Comparison of ENCODE assay signal across 10 cellular contexts in the genomic region with DNA sequence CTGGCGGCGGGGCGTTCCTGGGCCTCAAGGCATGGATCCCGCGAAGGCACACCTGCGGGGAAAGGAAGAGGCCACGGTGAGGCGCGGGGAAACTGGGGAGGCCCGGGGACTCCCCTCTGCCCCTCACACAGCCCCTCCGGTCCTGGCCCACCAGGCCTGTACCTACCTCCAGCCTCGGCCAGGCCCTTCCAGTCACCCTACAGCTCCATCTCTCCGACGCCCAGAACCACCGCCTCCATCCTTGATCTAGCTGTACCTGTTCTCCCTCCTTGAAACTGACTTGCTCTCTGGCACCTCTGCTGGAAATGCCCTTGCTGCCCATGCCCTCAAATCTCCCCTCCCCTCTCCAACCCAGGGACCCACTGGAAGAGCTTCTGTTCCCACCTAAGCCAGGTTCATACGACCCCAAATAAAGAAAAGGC. TPM values are rescaled to one million over a fixed set of nuclear protein-coding genes. Genes with fewer than 3 reads are reported as not detected.
DNase-seq lines count a peak whose midpoint lies in the region; ATAC-seq, FAIRE-seq and TF ChIP-seq lines count a peak whose summit lies in the region.
"Had no signal": no experiment of that assay in that cellular context is flagged by ENCODE, and none has a peak within 500 bp of the region (broad histone marks: within the 10 kb centered on the region; RNA-seq: fewer than 3 reads in every experiment).

No MANE protein-coding gene starts in this region.

- TF ChIP-seq POLR2A in suprapubic skin (IDR thresholded peaks at IDR 0.05), result no peak

- 84% methylated on average over 16 of the region's 16 CpGs for WGBS in suprapubic skin

- DNase-seq in activated naive CD8-positive, alpha-beta T cell treated with anti-CD3 and anti-CD28 coated beads for 36 hours, result no peak
- DNase-seq in activated B cell treated with CpG ODN at 0.5 μM for 24 hours (no peak), keratinocyte (ENCODE audit: low read depth, low spot score) (no peak), suprapubic skin (ENCODE audit: low spot score in 2 of 2) (no peak), SHP77 treated with DMSO at 0.1 percent for 48 hours (lab: John Stamatoyannopoulos, UW) (no peak), KBM-7 (no peak)
- DNase-seq: amniotic stem cell, tibial artery had no signal

- TF ChIP-seq CTCF in activated B cell treated with CpG ODN at 0.5 μM for 24 hours (IDR thresholded peaks at IDR 0.05) (no peak), keratinocyte (optimal IDR thresholded peaks at IDR 0.05 in 1 of 3, IDR thresholded peaks at IDR 0.05 in 1 of 3, conservative IDR thresholded peaks at IDR 0.05 in 1 of 3; ENCODE audit: extremely low read depth in 1 of 3, insufficient read depth in 2 of 3, low read length in 3 of 3) (peak; percentile 48 to 59 (median 59)), suprapubic skin (IDR thresholded peaks at IDR 0.05) (no peak)

- H3K4me1 ChIP-seq in keratinocyte (ENCODE audit: control insufficient read depth, extremely low read depth, insufficient read depth, low read length) (peaks cover 20% of the 10 kb centered on the region), suprapubic skin (peaks cover 28% of the 10 kb centered on the region)

- no peaks in the 10 kb centered on the region for H4K20me1 ChIP-seq in keratinocyte (ENCODE audit: control insufficient read depth, extremely low read depth, insufficient read depth, low read length)

- no peaks in the 10 kb centered on the region for H3K9me1 ChIP-seq in keratinocyte (ENCODE audit: control insufficient read depth, extremely low read depth, insufficient read depth, low read length)

- no peak for TF ChIP-seq EP300 in suprapubic skin (IDR thresholded peaks at IDR 0.05)

- dilution Hi-C loops in keratinocyte (cut with MboI; ENCODE audit: extremely low pct_ligation_motif_present, low sequenced_read_pairs), result no loop called here

- H3K4me2 ChIP-seq in keratinocyte (ENCODE audit: control insufficient read depth, extremely low read depth, insufficient read depth, low read depth, low read length), result peak overlapping the region; percentile 95

- intact Hi-C loops in activated B cell treated with CpG ODN at 0.5 μM for 24 hours (cut with micrococcal nuclease), result loop anchor here (2.0 kb wide), 1 partner anchor 145 kb away; a partner anchor contains a TSS

- peak overlapping the region; percentile 81 for H3K9ac ChIP-seq in keratinocyte (ENCODE audit: control insufficient read depth, extremely low read depth, insufficient read depth, low read length)

- no peaks in the 10 kb centered on the region for H3K27me3 Mint-ChIP-seq in activated naive CD8-positive, alpha-beta T cell
- no peaks in the 10 kb centered on the region for H3K27me3 Mint-ChIP-seq in activated naive CD8-positive, alpha-beta T cell treated with anti-CD3 and anti-CD28 coated beads for 36 hours
- no peaks in the 10 kb centered on the region for H3K27me3 Mint-ChIP-seq in activated B cell treated with CpG ODN at 0.5 μM for 24 hours

- peaks cover 20% of the 10 kb centered on the region for H3K4me1 Mint-ChIP-seq in activated naive CD8-positive, alpha-beta T cell (ENCODE audit: low read depth)
- peaks cover 14% of the 10 kb centered on the region for H3K4me1 Mint-ChIP-seq in activated naive CD8-positive, alpha-beta T cell treated with anti-CD3 and anti-CD28 coated beads for 36 hours
- peaks cover 11% of the 10 kb centered on the region for H3K4me1 Mint-ChIP-seq in activated B cell treated with CpG ODN at 0.5 μM for 24 hours

- H3K9me3 ChIP-seq in keratinocyte (ENCODE audit: control insufficient read depth, low read depth, low read length), result no peaks in the 10 kb centered on the region
- H3K9me3 ChIP-seq in suprapubic skin, result no peaks in the 10 kb centered on the region
- H3K9me3 ChIP-seq: tibial artery had no signal

- FAIRE-seq in keratinocyte (lab: Jason Lieb, UNC), result peak; percentile 17

- H3K27me3 ChIP-seq in keratinocyte (ENCODE audit: control insufficient read depth, extremely low read depth, insufficient read depth, low read length), result no peaks in the 10 kb centered on the region
- no peaks in the 10 kb centered on the region for H3K27me3 ChIP-seq in suprapubic skin
- H3K27me3 ChIP-seq: tibial artery had no signal

- no peaks in the 10 kb centered on the region for H3K9me3 Mint-ChIP-seq in activated naive CD8-positive, alpha-beta T cell (ENCODE audit: low read depth)
- H3K9me3 Mint-ChIP-seq in activated naive CD8-positive, alpha-beta T cell treated with anti-CD3 and anti-CD28 coated beads for 36 hours, result no peaks in the 10 kb centered on the region
- H3K9me3 Mint-ChIP-seq in activated B cell treated with CpG ODN at 0.5 μM for 24 hours, result no peaks in the 10 kb centered on the region

- ATAC-seq in activated B cell treated with CpG ODN at 0.5 μM for 24 hours (ENCODE audit: low read depth) (no peak), HG03354 (IDR thresholded peaks at IDR 0.05; ENCODE audit: poor library complexity, severe bottlenecking, unreplicated experiment) (no peak)

- peak overlapping the region; percentile 64 for H3K4me3 Mint-ChIP-seq in activated naive CD8-positive, alpha-beta T cell
- H3K4me3 Mint-ChIP-seq in activated naive CD8-positive, alpha-beta T cell treated with anti-CD3 and anti-CD28 coated beads for 36 hours, result no peak overlapping the region
- H3K4me3 Mint-ChIP-seq in activated B cell treated with CpG ODN at 0.5 μM for 24 hours, result peak overlapping the region; percentile 38

- in situ Hi-C loops in KBM-7 (cut with MboI; ENCODE audit: low pct_unique_long_range_greater_than_20kb, low sequenced_read_pairs), result no loop called here

- H3K79me2 ChIP-seq in keratinocyte (ENCODE audit: control insufficient read depth, insufficient read depth, low read length), result no peaks in the 10 kb centered on the region

- no peak overlapping the region for H3K27ac Mint-ChIP-seq in activated naive CD8-positive, alpha-beta T cell
- H3K27ac Mint-ChIP-seq in activated naive CD8-positive, alpha-beta T cell treated with anti-CD3 and anti-CD28 coated beads for 36 hours, result no peak overlapping the region
- H3K27ac Mint-ChIP-seq in activated B cell treated with CpG ODN at 0.5 μM for 24 hours, result no peak overlapping the region

- H3K27ac ChIP-seq in keratinocyte (ENCODE audit: control insufficient read depth, insufficient read depth, low read length), result peak overlapping the region; percentile 17
- peak overlapping the region; percentile 91 for H3K27ac ChIP-seq in suprapubic skin

- peaks cover 3 to 4% of the 10 kb centered on the region in 2 experiments for H3K36me3 ChIP-seq in keratinocyte (ENCODE audit: control insufficient read depth in 2 of 2, extremely low read depth in 1 of 2, insufficient read depth in 2 of 2, low read length in 2 of 2)
- H3K36me3 ChIP-seq in suprapubic skin, result peaks cover 11% of the 10 kb centered on the region

- H2AFZ ChIP-seq in keratinocyte (ENCODE audit: control insufficient read depth, low read length), result no peak overlapping the region

- H3K4me3 ChIP-seq in keratinocyte (ENCODE audit: control insufficient read depth in 2 of 3, extremely low read depth in 1 of 3, insufficient read depth in 2 of 3, low read depth in 1 of 3, low read length in 3 of 3), result peak overlapping the region in 2 of 3 experiments; percentile 57 to 62
- no peak overlapping the region for H3K4me3 ChIP-seq in suprapubic skin

- POLR2A ChIA-PET in activated B cell treated with CpG ODN at 0.5 μM for 24 hours (lab: Charles Lee), result interaction anchor here (1.1 kb wide), 1 partner anchor 84 kb away, joined by 3 read pairs; no protein-coding TSS in a partner anchor

- H3K36me3 Mint-ChIP-seq in activated naive CD8-positive, alpha-beta T cell, result no peaks in the 10 kb centered on the region
- peaks cover 5% of the 10 kb centered on the region for H3K36me3 Mint-ChIP-seq in activated naive CD8-positive, alpha-beta T cell treated with anti-CD3 and anti-CD28 coated beads for 36 hours
- H3K36me3 Mint-ChIP-seq in activated B cell treated with CpG ODN at 0.5 μM for 24 hours (ENCODE audit: low read depth), result no peaks in the 10 kb centered on the region

- CTCF ChIA-PET in activated B cell treated with CpG ODN at 0.5 μM for 24 hours (lab: Charles Lee), result interaction anchor here (1.1 kb wide), 1 partner anchor 7 kb away, joined by 3 read pairs; no protein-coding TSS in a partner anchor

RNA-seq across cellular contexts. Expression of a gene that starts 1.7 kb away (rescaled TPM):
- total RNA-seq in activated naive CD8-positive, alpha-beta T cell treated with anti-CD3 and anti-CD28 coated beads for 36 hours, result 10 to 100 TPM; 10.7 to 10.9 TPM
- total RNA-seq in activated B cell treated with CpG ODN at 0.5 μM for 24 hours (1.4 and 1.8 TPM in 2 replicates), suprapubic skin (10 to 100 TPM; 48.4 to 60.1 (median 54.4) TPM)
- 3.5 to 9.6 TPM (median 4.9 TPM) in 3 replicates for polyA plus RNA-seq in keratinocyte
- 8.2 TPM for polyA plus RNA-seq in keratinocyte (2011; ENCODE audit: low read depth)
- polyA plus RNA-seq in keratinocyte (2011; cell fraction: cytosol; rRNA removed), result 1.6 and 13.9 TPM in 2 replicates
- 14.2 and 23.3 TPM in 2 replicates for polyA plus RNA-seq in keratinocyte (2011; cell fraction: nucleus; rRNA removed)
- polyA plus RNA-seq in keratinocyte (2012; ENCODE audit: low replicate concordance), result 7.5 and 17.3 TPM in 2 replicates
- 2.9 to 3.9 TPM (median 3.1 TPM) in 3 replicates for polyA minus RNA-seq in keratinocyte
- 19.6 TPM for polyA minus RNA-seq in keratinocyte (2011; cell fraction: cytosol; rRNA and poly(A)+ RNA removed)
- 8.9 and 9.6 TPM in 2 replicates for polyA minus RNA-seq in keratinocyte (2011; cell fraction: nucleus; rRNA and poly(A)+ RNA removed)

Comparison
In these comparisons a context has a peak if more than half of its experiments do, and no peak if none do; other contexts are left out.
1. CTCF ChIP-seq: peak in keratinocyte (3 of 3); none in activated B cell treated with CpG ODN at 0.5 μM for 24 hours (single experiment) and suprapubic skin (0 of 2).
2. RNA of a gene that starts 1.7 kb away (total RNA-seq): 48.4 to 60.1 TPM in suprapubic skin; 10.7 to 10.9 TPM in activated naive CD8-positive, alpha-beta T cell treated with anti-CD3 and anti-CD28 coated beads for 36 hours and 1.4 to 1.8 TPM in activated B cell treated with CpG ODN at 0.5 μM for 24 hours; every median in the first group is over 4 times any median in the second.